Comparison of ENCODE assay signal across 1 cellular context in genomic region chr14:81400202-81400678, GRCh38.
A peak's percentile ranks its signal among the peaks of the same experiment; 100 is the strongest.
TF ChIP-seq lines count a peak whose summit lies in the region.

Gene STON2, minus strand, starts transcription at chr14:81400324. Its CDS starts 1,942 bp downstream, at chr14:81398382.

TF ChIP-seq in K562, 482 proteins besides CTCF, POLR2A, EP300 and RAD21 (continued from another document and continues in another):
- TF ChIP-seq CHD7 (IDR thresholded peaks at IDR 0.05; ENCODE audit: low read depth, low read length) (no peak), THRB (CRISPR knock-in tag; conservative IDR thresholded peaks at IDR 0.05) (no peak), SMARCE1 (IDR thresholded peaks at IDR 0.05) (peak; percentile 73; the same call in 1 of the 2 replicates), FOXK1 (CRISPR knock-in tag; IDR thresholded peaks at IDR 0.05; ENCODE audit: borderline replicate concordance) (no peak), GABPB1 (CRISPR knock-in tag; IDR thresholded peaks at IDR 0.05) (no peak), ZNF384 (IDR thresholded peaks at IDR 0.05; ENCODE audit: low read depth, low read length) (peak; percentile 98), ZNF395 (CRISPR knock-in tag; IDR thresholded peaks at IDR 0.05) (0 out of 2 replicates have a peak, but pooled peaks have one; percentile 40), MAFG (tag; conservative IDR thresholded peaks at IDR 0.05) (peak; percentile 64), RBM34 (IDR thresholded peaks at IDR 0.05; ENCODE audit: borderline replicate concordance, insufficient read depth, low read length) (no peak), ETV1 (tag; conservative IDR thresholded peaks at IDR 0.05; ENCODE audit: low read depth) (no peak), TBP (optimal IDR thresholded peaks at IDR 0.05; ENCODE audit: low read depth, low read length) (no peak), MLLT1 (IDR thresholded peaks at IDR 0.05) (no peak), ZNF707 (CRISPR knock-in tag; conservative IDR thresholded peaks at IDR 0.05) (no peak), ATF1 (CRISPR knock-in tag; IDR thresholded peaks at IDR 0.05) (no peak), ATF1 (tag; IDR thresholded peaks at IDR 0.05) (peak; percentile 72), HMGN3 (IDR thresholded peaks at IDR 0.05; ENCODE audit: borderline replicate concordance, extremely low read depth, insufficient read length, low read depth, low read length) (no peak), SNAPC5 (CRISPR knock-in tag; IDR thresholded peaks at IDR 0.05) (no peak), SMARCA4 (IDR thresholded peaks at IDR 0.05) (peak; percentile 73; the same call in 1 of the 2 replicates), POLR2AphosphoS5 (IDR thresholded peaks at IDR 0.05; ENCODE audit: control insufficient read depth, insufficient read depth, low read depth, low read length) (0 out of 2 replicates have a peak, but pooled peaks have one; percentile 25), CREB1 (IDR thresholded peaks at IDR 0.05) (peak; percentile 71), CREB1 (CRISPR knock-in tag; IDR thresholded peaks at IDR 0.05) (no peak), ZBTB43 (CRISPR knock-in tag; IDR thresholded peaks at IDR 0.05) (no peak), PYGO2 (tag; IDR thresholded peaks at IDR 0.05) (no peak), RBM39 (optimal IDR thresholded peaks at IDR 0.05; ENCODE audit: low read depth, low read length) (no peak), DPF2 (IDR thresholded peaks at IDR 0.05) (peak; percentile 73), MYC (IDR thresholded peaks at IDR 0.05; ENCODE audit: low read depth, low read length) (0 out of 2 replicates have a peak, but pooled peaks have one; percentile 18), MYC (CRISPR knock-in tag; IDR thresholded peaks at IDR 0.05; ENCODE audit: borderline replicate concordance, low read depth) (no peak), SOX6 (IDR thresholded peaks at IDR 0.05) (peak; percentile 17; the same call in 1 of the 2 replicates), ETV6 (IDR thresholded peaks at IDR 0.05; ENCODE audit: borderline replicate concordance in 1 of 2, low read depth in 2 of 2, low read length in 1 of 2) (no peak), ETV6 (CRISPR knock-in tag; IDR thresholded peaks at IDR 0.05; ENCODE audit: borderline replicate concordance) (no peak), SRSF3 (IDR thresholded peaks at IDR 0.05; ENCODE audit: insufficient read depth, low read length) (no peak), MEF2A (IDR thresholded peaks at IDR 0.05; ENCODE audit: control insufficient read depth, low read depth, low read length) (no peak), ZNF121 (CRISPR knock-in tag; conservative IDR thresholded peaks at IDR 0.05) (no peak), ARID3B (CRISPR knock-in tag; IDR thresholded peaks at IDR 0.05; ENCODE audit: borderline replicate concordance) (no peak), ZNF592 (IDR thresholded peaks at IDR 0.05) (0 out of 2 replicates have a peak, but pooled peaks have one; percentile 11), MAZ (CRISPR knock-in tag; conservative IDR thresholded peaks at IDR 0.05 in 1 of 2, IDR thresholded peaks at IDR 0.05 in 1 of 2) (no peak), ZNF75A (CRISPR knock-in tag; IDR thresholded peaks at IDR 0.05) (no peak), GTF2A2 (tag; IDR thresholded peaks at IDR 0.05) (no peak), NCOA4 (IDR thresholded peaks at IDR 0.05; ENCODE audit: partially characterized antibody) (no peak)
